In genomic region chr11:109425554-109425953, GRCh38 we compare ENCODE assay signal across 19 cellular contexts. TPM values are rescaled to one million over a fixed set of nuclear protein-coding genes. Genes with fewer than 3 reads are reported as not detected.
DNase-seq lines count a peak whose midpoint lies in the region; ATAC-seq and TF ChIP-seq lines count a peak whose summit lies in the region.
"Had no signal": no experiment of that assay in that cellular context is flagged by ENCODE, and none has a peak within 500 bp of the region (broad histone marks: within the 10 kb centered on the region; RNA-seq: fewer than 3 reads in every experiment).

No MANE protein-coding gene starts in this region.

- peak; percentile 19 for TF ChIP-seq CTCF in cardiac muscle cell (IDR thresholded peaks at IDR 0.05; ENCODE audit: low read depth, low read length)
- TF ChIP-seq CTCF in left ventricle myocardium inferior (IDR thresholded peaks at IDR 0.05; ENCODE audit: borderline replicate concordance), result no peak
- TF ChIP-seq CTCF in NB4 (IDR thresholded peaks at IDR 0.05; ENCODE audit: low read depth, low read length), result no peak
- peak in 11 of 56 donors; percentile 5 to 31 (median 14) for TF ChIP-seq CTCF in dorsolateral prefrontal cortex (IDR thresholded peaks at IDR 0.05 in 54 of 56, conservative IDR thresholded peaks at IDR 0.05 in 2 of 56; ENCODE audit: low read depth in 1 of 56, partially characterized antibody in 56 of 56)
- no peak for TF ChIP-seq CTCF in CD4-positive, alpha-beta T cell (IDR thresholded peaks at IDR 0.05)
- no peak for TF ChIP-seq CTCF in colonic mucosa (IDR thresholded peaks at IDR 0.05)
- no peak for TF ChIP-seq CTCF in mesothelial cell of epicardium (IDR thresholded peaks at IDR 0.05; ENCODE audit: unreplicated experiment)

- CTCF ChIA-PET in CD4-positive, alpha-beta T cell (lab: Charles Lee), result no interaction called here

- H3K27ac ChIP-seq in cardiac muscle cell, result no peak overlapping the region
- H3K27ac ChIP-seq in left ventricle myocardium inferior (replicated peaks), result no peak overlapping the region
- H3K27ac ChIP-seq in dorsolateral prefrontal cortex, result peak overlapping the region in 1 of 59 donors; percentile 4
- no peak overlapping the region for H3K27ac ChIP-seq in CD4-positive, alpha-beta T cell (ENCODE audit: low read depth, low read length)
- no peak overlapping the region for H3K27ac ChIP-seq in colonic mucosa
- H3K27ac ChIP-seq: heart right ventricle, Peyer's patch had no signal

- H3K4me3 ChIP-seq in cardiac muscle cell (no peak overlapping the region), left ventricle myocardium inferior (no peak overlapping the region), NB4 (ENCODE audit: low read depth, low read length) (no peak overlapping the region), dorsolateral prefrontal cortex (peak overlapping the region in 55 of 59 donors; percentile 13 to 74 (median 61)), colonic mucosa (no peak overlapping the region)
- H3K4me3 ChIP-seq: heart right ventricle, Peyer's patch had no signal

- H3K36me3 Mint-ChIP-seq in CD4-positive, alpha-beta T cell (ENCODE audit: low read depth), result no peaks in the 10 kb centered on the region
- no peaks in the 10 kb centered on the region for H3K36me3 Mint-ChIP-seq in mesothelial cell of epicardium
- H3K36me3 Mint-ChIP-seq: T-cell had no signal

- no peak for DNase-seq in cardiac muscle cell (ENCODE audit: low read depth in 1 of 2, low spot score in 1 of 2)
- no peak for DNase-seq in left ventricle myocardium inferior
- peak; percentile 19 for DNase-seq in NB4 (ENCODE audit: low read depth)
- DNase-seq in dorsolateral prefrontal cortex, result peak in 1 of 10 donors; percentile 44
- no peak for DNase-seq in CD4-positive, alpha-beta T cell
- no peak for DNase-seq in cerebellum (ENCODE audit: low spot score)
- no peak for DNase-seq in colonic mucosa
- DNase-seq in mesothelial cell of epicardium (ENCODE audit: low spot score in 2 of 2, unreplicated experiment in 2 of 2), result no peak
- DNase-seq: activated CD4-positive, CD25-positive, alpha-beta regulatory T cell; activated effector memory CD4-positive, alpha-beta T cell treated with anti-CD3 and anti-CD28 coated beads, Interleukin-2, amount 50 U/mL, for 16 hours; C1 segment of cervical spinal cord; GOT3; NCI-H510A; Peyer's patch; stimulated activated CD4-positive, alpha-beta T cell treated with anti-CD3 and anti-CD28 coated beads, Interleukin-1b, Interleukin-23, amount 100 ng/mL, for 48 hours; T-cell had no signal

- H3K4me3 Mint-ChIP-seq in CD4-positive, alpha-beta T cell, result no peak overlapping the region
- no peak overlapping the region for H3K4me3 Mint-ChIP-seq in mesothelial cell of epicardium
- H3K4me3 Mint-ChIP-seq: T-cell had no signal

- H3K36me3 ChIP-seq in cardiac muscle cell (no peaks in the 10 kb centered on the region), left ventricle myocardium inferior (no peaks in the 10 kb centered on the region), colonic mucosa (no peaks in the 10 kb centered on the region)
- H3K36me3 ChIP-seq: heart right ventricle, Peyer's patch had no signal

- no peaks in the 10 kb centered on the region for H3K4me1 Mint-ChIP-seq in CD4-positive, alpha-beta T cell (ENCODE audit: low read depth)
- H3K4me1 Mint-ChIP-seq in mesothelial cell of epicardium, result peaks cover 13% of the 10 kb centered on the region
- H3K4me1 Mint-ChIP-seq: T-cell had no signal

- peaks cover 4% of the 10 kb centered on the region for H3K9me3 Mint-ChIP-seq in CD4-positive, alpha-beta T cell
- H3K9me3 Mint-ChIP-seq in mesothelial cell of epicardium, result no peaks in the 10 kb centered on the region

- POLR2A ChIA-PET in CD4-positive, alpha-beta T cell (lab: Charles Lee), result no interaction called here

- no peak for ATAC-seq in CD4-positive, alpha-beta T cell (ENCODE audit: poor library complexity)
- ATAC-seq: heart right ventricle, sciatic nerve, T-cell had no signal

- peaks cover 48% of the 10 kb centered on the region for H3K27me3 Mint-ChIP-seq in CD4-positive, alpha-beta T cell
- peaks cover 90% of the 10 kb centered on the region for H3K27me3 Mint-ChIP-seq in mesothelial cell of epicardium (ENCODE audit: low read depth)

- no peak for TF ChIP-seq POLR2A in NB4 (IDR thresholded peaks at IDR 0.05; ENCODE audit: extremely low read depth, insufficient read length)

- no peaks in the 10 kb centered on the region for H3K9me3 ChIP-seq in cardiac muscle cell (ENCODE audit: low read depth)
- no peaks in the 10 kb centered on the region for H3K9me3 ChIP-seq in left ventricle myocardium inferior (replicated peaks)
- peaks cover 7% of the 10 kb centered on the region for H3K9me3 ChIP-seq in CD4-positive, alpha-beta T cell (ENCODE audit: control insufficient read depth, low read length)
- H3K9me3 ChIP-seq in colonic mucosa, result no peaks in the 10 kb centered on the region
- H3K9me3 ChIP-seq: heart right ventricle, Peyer's patch had no signal

- H3K4me1 ChIP-seq in cardiac muscle cell (ENCODE audit: low read depth) (peaks cover 8% of the 10 kb centered on the region), left ventricle myocardium inferior (peaks cover 21% of the 10 kb centered on the region), colonic mucosa (no peaks in the 10 kb centered on the region)
- H3K4me1 ChIP-seq: Peyer's patch had no signal

- no peak overlapping the region for H3K27ac Mint-ChIP-seq in CD4-positive, alpha-beta T cell
- no peak overlapping the region for H3K27ac Mint-ChIP-seq in mesothelial cell of epicardium
- H3K27ac Mint-ChIP-seq: T-cell had no signal

- peaks cover 88% of the 10 kb centered on the region for H3K27me3 ChIP-seq in cardiac muscle cell
- peaks cover 66% of the 10 kb centered on the region for H3K27me3 ChIP-seq in left ventricle myocardium inferior (ENCODE audit: low read depth)
- peaks cover 0 to 34% (median 8%) of the 10 kb centered on the region in 45 donors for H3K27me3 ChIP-seq in dorsolateral prefrontal cortex
- H3K27me3 ChIP-seq in CD4-positive, alpha-beta T cell (ENCODE audit: control insufficient read depth, insufficient read depth, low read length), result peaks cover 40% of the 10 kb centered on the region
- H3K27me3 ChIP-seq in colonic mucosa, result peaks cover 4% of the 10 kb centered on the region

- no peak overlapping the region for H3K9ac ChIP-seq in colonic mucosa (ENCODE audit: low read depth in 2 of 2, low read length in 2 of 2)

- intact Hi-C loops in left ventricle myocardium inferior (cut with micrococcal nuclease), result no loop called here
- intact Hi-C loops in dorsolateral prefrontal cortex (cut with DNase I), result loop anchor here in 1 of 2 donors (10.0 kb wide), 2 partner anchors 441 to 731 kb away; no protein-coding TSS in a partner anchor
- intact Hi-C loops in CD4-positive, alpha-beta T cell (cut with DNase I, micrococcal nuclease), result no loop called here
- intact Hi-C loops in colonic mucosa (cut with DNase I), result no loop called here

RNA-seq across cellular contexts. Expression of gene C11orf87, which starts 3.6 kb away (rescaled TPM):
- 0.42 and 0.49 TPM in 2 replicates for total RNA-seq in cardiac muscle cell
- polyA plus RNA-seq in cardiac muscle cell, result 0.34 and 1.1 TPM in 2 replicates
- total RNA-seq in left ventricle myocardium inferior, result 0.14 TPM
- 100 to 1,000 TPM in 1 of 120 experiments, 10 to 100 TPM in 119; 12.1 to 106 (median 50.1) TPM for total RNA-seq in dorsolateral prefrontal cortex
- not detected for total RNA-seq in CD4-positive, alpha-beta T cell
- total RNA-seq in cerebellum, result 34.8 TPM
- not detected for total RNA-seq in colonic mucosa
- total RNA-seq in mesothelial cell of epicardium, result 0.80 to 0.88 TPM (median 0.86 TPM) in 3 replicates
- total RNA-seq: Peyer's patch, subcutaneous adipose tissue, T-cell had no signal

Comparison
In these comparisons a context has a peak if more than half of its experiments do, and no peak if none do; other contexts are left out.
1. H3K4me3 ChIP-seq: peak in dorsolateral prefrontal cortex (55 of 59); none in cardiac muscle cell (single experiment), left ventricle myocardium inferior (single experiment), NB4 (single experiment) and colonic mucosa (single experiment).